19 cellular contexts compared by ENCODE assay signal in the genomic region with DNA sequence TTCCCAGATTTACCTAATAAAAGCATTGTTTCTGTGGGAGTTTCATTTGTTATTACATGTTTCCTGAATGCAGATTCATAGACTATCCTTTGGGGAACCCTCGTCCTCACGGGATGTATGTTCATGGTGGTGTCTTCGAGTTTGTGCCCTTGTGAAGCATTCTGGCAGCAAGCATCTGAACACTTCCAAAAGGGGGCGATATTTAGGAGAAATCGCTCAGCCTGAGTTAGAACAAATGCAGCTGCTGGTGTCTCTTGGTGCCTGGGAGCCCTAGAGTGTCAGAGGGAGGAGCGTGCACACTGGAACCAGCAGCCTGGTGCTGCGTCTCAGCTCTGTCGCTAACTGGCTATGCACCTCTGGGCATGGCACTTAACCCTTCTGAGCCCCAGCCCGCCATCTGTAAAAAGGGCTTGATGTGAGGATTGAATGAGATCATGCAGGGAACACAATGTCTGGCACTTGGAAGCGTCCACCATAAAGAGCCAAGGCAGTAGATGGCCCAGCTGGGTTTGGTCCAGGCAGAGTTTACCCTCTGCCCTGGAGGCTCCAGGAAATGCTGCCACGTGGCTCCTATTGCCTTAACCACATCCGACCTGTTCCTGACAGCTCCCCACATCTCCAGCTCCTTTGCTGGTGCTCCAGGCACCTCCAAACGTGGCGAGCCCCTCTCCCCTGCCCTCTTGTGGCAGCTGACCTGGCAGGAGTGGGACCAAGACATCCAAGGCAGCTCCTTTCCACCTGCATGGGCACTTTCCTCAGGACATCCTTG. TPM values are rescaled to one million over a fixed set of nuclear protein-coding genes. Genes with fewer than 3 reads are reported as not detected.
A peak's percentile ranks its signal among the peaks of the same experiment; 100 is the strongest.
DNase-seq lines count a peak whose midpoint lies in the region; FAIRE-seq and TF ChIP-seq lines count a peak whose summit lies in the region.
"Had no signal": no experiment of that assay in that cellular context is flagged by ENCODE, and none has a peak within 500 bp of the region (broad histone marks: within the 10 kb centered on the region; RNA-seq: fewer than 3 reads in every experiment).

No MANE protein-coding gene starts in this region.

- 61 to 67% methylated on average over 7 to 14 of the region's 14 CpGs for WGBS in endodermal cell (ENCODE audit: insufficient coverage in 1 of 2, insufficient read length in 1 of 2), 2 experiments

- H3K27me3 ChIP-seq in BJ (ENCODE audit: control insufficient read depth, insufficient read depth, low read length): no peaks in the 10 kb centered on the region
- peaks cover 28% of the 10 kb centered on the region for H3K27me3 ChIP-seq in endodermal cell (ENCODE audit: control insufficient read depth, insufficient read depth, low read length, poor library complexity, severe bottlenecking)
- H3K27me3 ChIP-seq: body of pancreas, SJCRH30 had no signal

- no peaks in the 10 kb centered on the region for H3K36me3 Mint-ChIP-seq in endodermal cell (ENCODE audit: low read depth)
- H3K36me3 Mint-ChIP-seq: activated CD8-positive, alpha-beta memory T cell treated with anti-CD3 and anti-CD28 coated beads, Interleukin-2, amount 10 ng/mL, durations not matched to agents 7 days and 5 days had no signal

- FAIRE-seq in HTR-8/SVneo (lab: Jason Lieb, UNC): no peak
- FAIRE-seq: frontal cortex, islet of Langerhans, pancreas had no signal

- no peaks in the 10 kb centered on the region for H3K4me1 Mint-ChIP-seq in endodermal cell
- H3K4me1 Mint-ChIP-seq: activated CD8-positive, alpha-beta memory T cell treated with anti-CD3 and anti-CD28 coated beads, Interleukin-2, amount 10 ng/mL, durations not matched to agents 7 days and 5 days had no signal

- no peak for DNase-seq in BJ (ENCODE audit: low read depth)
- DNase-seq in NCI-H69 (lab: John Stamatoyannopoulos, UW): peak; percentile 26
- peak; percentile 64 for DNase-seq in endodermal cell
- no peak for DNase-seq in GF-D8 (lab: John Stamatoyannopoulos, UW)
- no peak for DNase-seq in DMS153 treated with DMSO at 0.1 percent for 48 hours (lab: John Stamatoyannopoulos, UW; ENCODE audit: unreplicated experiment)
- DNase-seq in HTR-8/SVneo (ENCODE audit: insufficient read length, low spot score): no peak
- no peak for DNase-seq in NCI-H2196 (lab: John Stamatoyannopoulos, UW; ENCODE audit: unreplicated experiment)
- DNase-seq: activated CD8-positive, alpha-beta memory T cell treated with anti-CD3 and anti-CD28 coated beads, Interleukin-2, amount 10 ng/mL, durations not matched to agents 7 days and 5 days; activated naive CD4-positive, alpha-beta T cell; body of pancreas; C1 segment of cervical spinal cord; effector CD8-positive, alpha-beta T cell; pancreas had no signal

- no peak overlapping the region for H3K27ac Mint-ChIP-seq in endodermal cell
- H3K27ac Mint-ChIP-seq: activated CD8-positive, alpha-beta memory T cell treated with anti-CD3 and anti-CD28 coated beads, Interleukin-2, amount 10 ng/mL, durations not matched to agents 7 days and 5 days had no signal

- no peaks in the 10 kb centered on the region for H3K4me1 ChIP-seq in endodermal cell (ENCODE audit: control insufficient read depth, insufficient read depth, low read length)
- H3K4me1 ChIP-seq: body of pancreas, pancreas, SJCRH30 had no signal

- H3K27me3 Mint-ChIP-seq in endodermal cell (ENCODE audit: insufficient read depth): peaks cover 19% of the 10 kb centered on the region
- H3K27me3 Mint-ChIP-seq: activated CD8-positive, alpha-beta memory T cell treated with anti-CD3 and anti-CD28 coated beads, Interleukin-2, amount 10 ng/mL, durations not matched to agents 7 days and 5 days had no signal

- POLR2A ChIA-PET in BJ (lab: Charles Lee): no interaction called here

- CTCF ChIA-PET in BJ (lab: Yijun Ruan, JAX): interaction anchor here (0.7 to 6.7 kb wide), 9 partner anchors 13 to 674 kb away, joined by 3 to 74 read pairs (median 4); no protein-coding TSS in a partner anchor

- no peak overlapping the region for H3K9ac ChIP-seq in endodermal cell (ENCODE audit: extremely low read depth, low read length, poor library complexity, severe bottlenecking)

- no peak overlapping the region for H3K4me3 Mint-ChIP-seq in endodermal cell
- H3K4me3 Mint-ChIP-seq: activated CD8-positive, alpha-beta memory T cell treated with anti-CD3 and anti-CD28 coated beads, Interleukin-2, amount 10 ng/mL, durations not matched to agents 7 days and 5 days had no signal

- 0 out of 2 replicates have a peak, but pooled peaks have one; percentile 10 for TF ChIP-seq CTCF in BJ (IDR thresholded peaks at IDR 0.05; ENCODE audit: insufficient read depth, low read depth, low read length)
- TF ChIP-seq CTCF in GM12872 (IDR thresholded peaks at IDR 0.05; ENCODE audit: insufficient read depth, low read depth, low read length): peak; percentile 29; the same call in 1 of the 3 replicates
- peak; percentile 45 for TF ChIP-seq CTCF in endodermal cell (conservative IDR thresholded peaks at IDR 0.05)

- H3K9me3 Mint-ChIP-seq in endodermal cell: no peaks in the 10 kb centered on the region

- H3K27ac ChIP-seq in endodermal cell (ENCODE audit: low read depth, low read length): no peak overlapping the region
- H3K27ac ChIP-seq: body of pancreas, pancreas, SJCRH30, skin epidermis had no signal

- no peak overlapping the region for H3K4me3 ChIP-seq in BJ (ENCODE audit: low read depth, low read length)
- H3K4me3 ChIP-seq in endodermal cell (ENCODE audit: low read length): no peak overlapping the region
- H3K4me3 ChIP-seq: body of pancreas, pancreas, SJCRH30, skin epidermis had no signal

- H3K36me3 ChIP-seq in BJ (ENCODE audit: control insufficient read depth, insufficient read depth, low read length) (no peaks in the 10 kb centered on the region), endodermal cell (ENCODE audit: control insufficient read depth, insufficient read depth, low read length) (no peaks in the 10 kb centered on the region)
- H3K36me3 ChIP-seq: pancreas, SJCRH30 had no signal

- H3K9me3 ChIP-seq in endodermal cell (ENCODE audit: control insufficient read depth, low read length): no peaks in the 10 kb centered on the region
- H3K9me3 ChIP-seq: body of pancreas, pancreas, SJCRH30 had no signal

RNA-seq across cellular contexts. Expression of gene C16orf78, which starts 25.0 kb away (rescaled TPM):
- not detected in 2 replicates for polyA plus RNA-seq in BJ (2011; rRNA removed)
- polyA minus RNA-seq in BJ (2011; rRNA and poly(A)+ RNA removed): not detected in 2 replicates
- total RNA-seq in endodermal cell: not detected
- not detected for polyA plus RNA-seq in endodermal cell (2013, experiment 1 of 2)
- polyA plus RNA-seq in endodermal cell (2013, experiment 2 of 2): not detected
- total RNA-seq: activated CD8-positive, alpha-beta memory T cell treated with anti-CD3 and anti-CD28 coated beads, Interleukin-2, amount 10 ng/mL, durations not matched to agents 7 days and 5 days; body of pancreas; frontal cortex; mucosa of gallbladder; pancreas; SJCRH30 had no signal
- polyA plus RNA-seq: pancreas had no signal

Comparison
In these comparisons a context has a peak if more than half of its experiments do, and no peak if none do; other contexts are left out.
1. DNase-seq: peak in NCI-H69 (single experiment) and endodermal cell (single experiment); none in BJ (single experiment), GF-D8 (single experiment), DMS153 treated with DMSO at 0.1 percent for 48 hours (single experiment), HTR-8/SVneo (single experiment) and NCI-H2196 (single experiment).
2. Peak in every context shown above with its lines, with median percentiles within 50 percentile points of each other: CTCF ChIP-seq.